In genomic region chr12:4143909-4144308, GRCh38 we compare ENCODE assay signal across 1 cellular context.
TF ChIP-seq lines count a peak whose summit lies in the region.

No MANE protein-coding gene starts in this region.

TF ChIP-seq in H1, 55 proteins besides CTCF, POLR2A, EP300 and RAD21 (continued from another document):
- TF ChIP-seq CHD7 (IDR thresholded peaks at IDR 0.05; ENCODE audit: insufficient replicate concordance, low read length) (no peak), SIRT6 (IDR thresholded peaks at IDR 0.05; ENCODE audit: low read length) (no peak), CTBP2 (IDR thresholded peaks at IDR 0.05; ENCODE audit: borderline replicate concordance, insufficient read depth, insufficient read length, low read length) (no peak), HDAC2 (IDR thresholded peaks at IDR 0.05; ENCODE audit: borderline replicate concordance in 1 of 2, low read depth in 2 of 2, low read length in 2 of 2) (no peak), CHD2 (IDR thresholded peaks at IDR 0.05; ENCODE audit: low read length) (no peak), EGR1 (IDR thresholded peaks at IDR 0.05; ENCODE audit: borderline replicate concordance, low read depth, low read length) (no peak), ASH2L (IDR thresholded peaks at IDR 0.05; ENCODE audit: low read length) (no peak), SAP30 (IDR thresholded peaks at IDR 0.05; ENCODE audit: insufficient read depth, insufficient replicate concordance, low read length) (no peak), NANOG (IDR thresholded peaks at IDR 0.05; ENCODE audit: insufficient read depth, low read depth, low read length, poor library complexity, severe bottlenecking) (no peak), GABPA (IDR thresholded peaks at IDR 0.05; ENCODE audit: borderline replicate concordance, insufficient read depth, low read length) (no peak), TEAD4 (IDR thresholded peaks at IDR 0.05; ENCODE audit: low read depth, low read length) (no peak), MAFK (IDR thresholded peaks at IDR 0.05; ENCODE audit: low read depth, low read length) (no peak), NRF1 (IDR thresholded peaks at IDR 0.05; ENCODE audit: low read depth, low read length) (no peak), TBP (IDR thresholded peaks at IDR 0.05; ENCODE audit: low read depth, low read length) (no peak)
